In genomic region chr20:34268145-34268544, GRCh38 we compare ENCODE assay signal across 20 cellular contexts. TPM values are rescaled to one million over a fixed set of nuclear protein-coding genes. Genes with fewer than 3 reads are reported as not detected.
"Had no signal": no experiment of that assay in that cellular context is flagged by ENCODE, and none has a peak within 500 bp of the region (broad histone marks: within the 10 kb centered on the region; RNA-seq: fewer than 3 reads in every experiment).

No MANE protein-coding gene starts in this region.

- H3K4me3 ChIP-seq: body of pancreas, lung, SJCRH30 had no signal

- H3K4me1 ChIP-seq: body of pancreas, prostate gland had no signal

- H3K27me3 ChIP-seq: body of pancreas, gastrocnemius medialis, heart right ventricle, SJCRH30, suprapubic skin had no signal

- H3K27ac ChIP-seq: body of pancreas, gastrocnemius medialis, SJCRH30, suprapubic skin had no signal

- H3K27ac Mint-ChIP-seq: activated naive CD8-positive, alpha-beta T cell; stimulated activated naive CD8-positive, alpha-beta T cell treated with anti-CD3 and anti-CD28 coated beads, Interleukin-15, Interleukin-2, amounts not matched to agents 100 ng/mL and 50 ng/mL, for 24 hours; T-helper 2 cell treated with Interferon-gamma antibody and Interleukin-4, amounts not matched to agents 5 μg/mL and 100 μg/mL, for 36 hours had no signal

- ATAC-seq: gastrocnemius medialis had no signal

- H3K36me3 ChIP-seq: gastrocnemius medialis, heart right ventricle, prostate gland, SJCRH30, suprapubic skin had no signal

- H3K4me3 Mint-ChIP-seq: stimulated activated naive CD8-positive, alpha-beta T cell treated with anti-CD3 and anti-CD28 coated beads, Interleukin-15, Interleukin-2, amounts not matched to agents 100 ng/mL and 50 ng/mL, for 24 hours had no signal

- H3K9me3 ChIP-seq: body of pancreas, gastrocnemius medialis, heart right ventricle, prostate gland, SJCRH30, suprapubic skin had no signal

- DNase-seq: activated CD4-positive, CD25-positive, alpha-beta regulatory T cell; activated effector memory CD4-positive, alpha-beta T cell treated with anti-CD3 and anti-CD28 coated beads, Interleukin-2, amount 50 U/mL, for 16 hours; central memory CD4-positive, alpha-beta T cell; cortex of kidney; effector memory CD4-positive, alpha-beta T cell; gastrocnemius medialis; midbrain; SJCRH30; trophoblast cell had no signal

- H3K9me3 Mint-ChIP-seq: stimulated activated naive CD8-positive, alpha-beta T cell treated with anti-CD3 and anti-CD28 coated beads, Interleukin-15, Interleukin-2, amounts not matched to agents 100 ng/mL and 50 ng/mL, for 24 hours; T-helper 2 cell treated with Interferon-gamma antibody and Interleukin-4, amounts not matched to agents 5 μg/mL and 100 μg/mL, for 36 hours had no signal

RNA-seq across cellular contexts. Expression of gene ASIP, which starts 26.9 kb away (rescaled TPM):
- total RNA-seq: body of pancreas, epithelial cell of proximal tubule, gastrocnemius medialis, lung, myocyte, omental fat pad, SJCRH30, suprapubic skin had no signal
